In genomic region chr11:68403831-68404230, GRCh38 we compare ENCODE assay signal across 15 cellular contexts. TPM values are rescaled to one million over a fixed set of nuclear protein-coding genes. Genes with fewer than 3 reads are reported as not detected.
DNase-seq lines count a peak whose midpoint lies in the region; ATAC-seq, FAIRE-seq and TF ChIP-seq lines count a peak whose summit lies in the region.
"Had no signal": no experiment of that assay in that cellular context is flagged by ENCODE, and none has a peak within 500 bp of the region (broad histone marks: within the 10 kb centered on the region; RNA-seq: fewer than 3 reads in every experiment).

No MANE protein-coding gene starts in this region.

- peak; percentile 58 for FAIRE-seq in bronchial epithelial cell (lab: Jason Lieb, UNC)
- FAIRE-seq: A549, D721Med had no signal

- TF ChIP-seq CTCF in bronchial epithelial cell (IDR thresholded peaks at IDR 0.05; ENCODE audit: insufficient read depth, low read length, severe bottlenecking) (no peak), glutamatergic neuron (IDR thresholded peaks at IDR 0.05; ENCODE audit: partially characterized antibody, unreplicated experiment) (no peak)
- TF ChIP-seq CTCF in activated CD8-positive, alpha-beta T cell treated with anti-CD3 and anti-CD28 coated beads for 36 hours (IDR thresholded peaks at IDR 0.05) = no peak

- H3K4me1 Mint-ChIP-seq in glutamatergic neuron (ENCODE audit: low read depth, unreplicated experiment) = peaks cover 6% of the 10 kb centered on the region
- no peaks in the 10 kb centered on the region for H3K4me1 Mint-ChIP-seq in activated CD8-positive, alpha-beta T cell treated with anti-CD3 and anti-CD28 coated beads for 36 hours (ENCODE audit: low read depth)

- POLR2A ChIA-PET in activated CD8-positive, alpha-beta T cell treated with anti-CD3 and anti-CD28 coated beads for 36 hours (lab: Charles Lee) = no interaction called here

- peak; percentile 40 for DNase-seq in DMS53 (lab: John Stamatoyannopoulos, UW)
- no peak for DNase-seq in DMS53 treated with DMSO at 0.1 percent for 48 hours (lab: John Stamatoyannopoulos, UW; ENCODE audit: unreplicated experiment)
- DNase-seq in bronchial epithelial cell (ENCODE audit: low read depth) = no peak
- DNase-seq in glutamatergic neuron = no peak
- no peak for DNase-seq in activated CD8-positive, alpha-beta T cell treated with anti-CD3 and anti-CD28 coated beads for 36 hours
- no peak for DNase-seq in kidney tubule cell (ENCODE audit: low spot score)
- no peak for DNase-seq in H7
- DNase-seq: AML-193; CD4-positive, alpha-beta T cell; DMS79 treated with DMSO at 0.1 percent for 48 hours; GF-D8; GOT3; HCEC 1CT had no signal

- H3K36me3 ChIP-seq in bronchial epithelial cell (ENCODE audit: control insufficient read depth, insufficient read depth, low read length) = peaks cover 9% of the 10 kb centered on the region
- peaks cover 9% of the 10 kb centered on the region for H3K36me3 ChIP-seq in H7 (replicated peaks; ENCODE audit: control insufficient read depth, insufficient read depth, low read length)

- H3K36me3 Mint-ChIP-seq in glutamatergic neuron (ENCODE audit: unreplicated experiment) = no peaks in the 10 kb centered on the region
- peaks cover 4% of the 10 kb centered on the region for H3K36me3 Mint-ChIP-seq in activated CD8-positive, alpha-beta T cell treated with anti-CD3 and anti-CD28 coated beads for 36 hours (ENCODE audit: low read depth)

- no peaks in the 10 kb centered on the region for H3K9me3 Mint-ChIP-seq in glutamatergic neuron (ENCODE audit: unreplicated experiment)
- H3K9me3 Mint-ChIP-seq in activated CD8-positive, alpha-beta T cell treated with anti-CD3 and anti-CD28 coated beads for 36 hours = no peaks in the 10 kb centered on the region
- H3K9me3 Mint-ChIP-seq: CD4-positive, alpha-beta T cell had no signal

- intact Hi-C loops in activated CD8-positive, alpha-beta T cell treated with anti-CD3 and anti-CD28 coated beads for 36 hours (cut with micrococcal nuclease) = no loop called here

- peak overlapping the region; percentile 4 for H3K4me3 Mint-ChIP-seq in glutamatergic neuron (ENCODE audit: unreplicated experiment)
- H3K4me3 Mint-ChIP-seq in activated CD8-positive, alpha-beta T cell treated with anti-CD3 and anti-CD28 coated beads for 36 hours = no peak overlapping the region
- H3K4me3 Mint-ChIP-seq: CD4-positive, alpha-beta T cell had no signal

- H3K27me3 ChIP-seq in bronchial epithelial cell (ENCODE audit: control insufficient read depth, insufficient read depth, low read length) (no peaks in the 10 kb centered on the region), H7 (ENCODE audit: control insufficient read depth, insufficient read depth, low read length) (no peaks in the 10 kb centered on the region)

- CTCF ChIA-PET in activated CD8-positive, alpha-beta T cell treated with anti-CD3 and anti-CD28 coated beads for 36 hours (lab: Charles Lee) = no interaction called here

- H3K4me3 ChIP-seq in bronchial epithelial cell (ENCODE audit: low read depth, low read length) (no peak overlapping the region), H7 (ENCODE audit: insufficient read depth, low read depth, low read length) (no peak overlapping the region)
- H3K4me3 ChIP-seq: A549 had no signal

- H3K27ac Mint-ChIP-seq in glutamatergic neuron (ENCODE audit: unreplicated experiment) = no peak overlapping the region
- no peak overlapping the region for H3K27ac Mint-ChIP-seq in activated CD8-positive, alpha-beta T cell treated with anti-CD3 and anti-CD28 coated beads for 36 hours
- H3K27ac Mint-ChIP-seq: CD4-positive, alpha-beta T cell had no signal

- H3K27me3 Mint-ChIP-seq in glutamatergic neuron (ENCODE audit: unreplicated experiment) = peaks cover 3% of the 10 kb centered on the region
- no peaks in the 10 kb centered on the region for H3K27me3 Mint-ChIP-seq in activated CD8-positive, alpha-beta T cell treated with anti-CD3 and anti-CD28 coated beads for 36 hours
- H3K27me3 Mint-ChIP-seq: CD4-positive, alpha-beta T cell had no signal

- ATAC-seq in activated CD8-positive, alpha-beta T cell treated with anti-CD3 and anti-CD28 coated beads for 36 hours = no peak
- ATAC-seq: A549 had no signal

RNA-seq across cellular contexts. Expression of gene PPP6R3, which starts 56.7 kb away (rescaled TPM):
- total RNA-seq in bronchial epithelial cell = 93.5 and 139 TPM in 2 replicates
- total RNA-seq in glutamatergic neuron (ENCODE audit: unreplicated experiment) = 312 TPM
- total RNA-seq in activated CD8-positive, alpha-beta T cell treated with anti-CD3 and anti-CD28 coated beads for 36 hours = 100 to 1,000 TPM in 1 of 2 experiments, 10 to 100 TPM in 1; 95.4 to 103 TPM
- total RNA-seq in H7 (2014; rRNA removed; shearing (Covaris generic)) = 133 and 142 TPM in 2 replicates
